9 cellular contexts compared by ENCODE assay signal in genomic region chr18:10928971-10929373, GRCh38.
DNase-seq lines count a peak whose midpoint lies in the region; ATAC-seq, FAIRE-seq and TF ChIP-seq lines count a peak whose summit lies in the region.
"Had no signal": no experiment of that assay in that cellular context is flagged by ENCODE, and none has a peak within 500 bp of the region (broad histone marks: within the 10 kb centered on the region; RNA-seq: fewer than 3 reads in every experiment).

No MANE protein-coding gene starts in this region.

- H3K4me1 ChIP-seq in effector memory CD4-positive, alpha-beta T cell (ENCODE audit: control insufficient read depth, insufficient read depth, low read length, poor library complexity, severe bottlenecking) = no peaks in the 10 kb centered on the region
- H3K4me1 ChIP-seq in body of pancreas = peaks cover 11% of the 10 kb centered on the region

- H3K36me3 Mint-ChIP-seq in natural killer cell = no peaks in the 10 kb centered on the region

- TF ChIP-seq CTCF in GM13977 (IDR thresholded peaks at IDR 0.05; ENCODE audit: extremely low read depth, insufficient read depth, missing control alignments) = no peak
- no peak for TF ChIP-seq CTCF in fibroblast of the aortic adventitia (IDR thresholded peaks at IDR 0.05; ENCODE audit: insufficient read depth, low read length)
- TF ChIP-seq CTCF in natural killer cell (IDR thresholded peaks at IDR 0.05) = no peak
- no peak for TF ChIP-seq CTCF in body of pancreas (IDR thresholded peaks at IDR 0.05)

- no peak overlapping the region for H3K4me3 Mint-ChIP-seq in natural killer cell

- peaks cover 0 to 4% of the 10 kb centered on the region in 2 donors for H3K9me3 Mint-ChIP-seq in natural killer cell

- H3K9me3 ChIP-seq in effector memory CD4-positive, alpha-beta T cell (ENCODE audit: control insufficient read depth, low read length) = no peaks in the 10 kb centered on the region
- no peaks in the 10 kb centered on the region for H3K9me3 ChIP-seq in body of pancreas

- no peaks in the 10 kb centered on the region for H3K36me3 ChIP-seq in effector memory CD4-positive, alpha-beta T cell (ENCODE audit: control insufficient read depth, insufficient read depth, low read length)
- no peaks in the 10 kb centered on the region for H3K36me3 ChIP-seq in body of pancreas (replicated peaks in 1 of 2; ENCODE audit: insufficient read depth in 1 of 2, low read depth in 2 of 2)

- DNase-seq in GM13977 (ENCODE audit: low spot score) (peak; percentile 74), HTR-8/SVneo (ENCODE audit: insufficient read length, low spot score) (peak; percentile 50), fibroblast of the aortic adventitia (ENCODE audit: low read depth) (peak; percentile 72), natural killer cell (no peak), body of pancreas (no peak), SHP77 (lab: John Stamatoyannopoulos, UW) (no peak)
- no peak for DNase-seq in effector memory CD4-positive, alpha-beta T cell
- DNase-seq: activated gamma-delta T cell treated with Interleukin-2 at 50 U/mL for 16 hours had no signal

- no peaks in the 10 kb centered on the region for H3K27me3 Mint-ChIP-seq in natural killer cell (ENCODE audit: low read depth in 2 of 2)

- H3K4me3 ChIP-seq in fibroblast of the aortic adventitia (ENCODE audit: low read depth, low read length) = no peak overlapping the region
- no peak overlapping the region for H3K4me3 ChIP-seq in effector memory CD4-positive, alpha-beta T cell (ENCODE audit: insufficient read depth, low read depth, low read length, poor library complexity, severe bottlenecking)
- H3K4me3 ChIP-seq in body of pancreas = no peak overlapping the region

- intact Hi-C loops in natural killer cell (cut with micrococcal nuclease) = no loop called here
- intact Hi-C loops in body of pancreas (cut with DNase I) = no loop called here

- no peaks in the 10 kb centered on the region for H3K27me3 ChIP-seq in effector memory CD4-positive, alpha-beta T cell (replicated peaks; ENCODE audit: control insufficient read depth, insufficient read depth, low read length, poor library complexity, severe bottlenecking)
- H3K27me3 ChIP-seq in body of pancreas = no peaks in the 10 kb centered on the region

- FAIRE-seq in HTR-8/SVneo (lab: Jason Lieb, UNC) = no peak

- no peak overlapping the region for H3K27ac ChIP-seq in effector memory CD4-positive, alpha-beta T cell (ENCODE audit: insufficient read depth, low read length, poor library complexity, severe bottlenecking)
- no peak overlapping the region for H3K27ac ChIP-seq in body of pancreas

- 58 to 86% methylated on average over 4 of the region's 4 CpGs for WGBS in body of pancreas, 2 donors

- no peaks in the 10 kb centered on the region for H3K4me1 Mint-ChIP-seq in natural killer cell

- in situ Hi-C loops in GM13977 (cut with MboI; ENCODE audit: low pct_unique_long_range_greater_than_20kb, low sequenced_read_pairs, unreplicated experiment) = no loop called here

- ATAC-seq in GM21786 (IDR thresholded peaks at IDR 0.05; ENCODE audit: unreplicated experiment) (peak; percentile 71), natural killer cell (no peak), body of pancreas (no peak)

- no peak overlapping the region for H3K27ac Mint-ChIP-seq in natural killer cell

- no peak for TF ChIP-seq POLR2A in body of pancreas (IDR thresholded peaks at IDR 0.05)

Comparison
In these comparisons a context has a peak if more than half of its experiments do, and no peak if none do; other contexts are left out.
1. DNase-seq: peak in GM13977 (single experiment), HTR-8/SVneo (single experiment) and fibroblast of the aortic adventitia (single experiment); none in natural killer cell (single experiment), effector memory CD4-positive, alpha-beta T cell (0 of 3), body of pancreas (0 of 4) and SHP77 (0 of 2).